In the genomic region with DNA sequence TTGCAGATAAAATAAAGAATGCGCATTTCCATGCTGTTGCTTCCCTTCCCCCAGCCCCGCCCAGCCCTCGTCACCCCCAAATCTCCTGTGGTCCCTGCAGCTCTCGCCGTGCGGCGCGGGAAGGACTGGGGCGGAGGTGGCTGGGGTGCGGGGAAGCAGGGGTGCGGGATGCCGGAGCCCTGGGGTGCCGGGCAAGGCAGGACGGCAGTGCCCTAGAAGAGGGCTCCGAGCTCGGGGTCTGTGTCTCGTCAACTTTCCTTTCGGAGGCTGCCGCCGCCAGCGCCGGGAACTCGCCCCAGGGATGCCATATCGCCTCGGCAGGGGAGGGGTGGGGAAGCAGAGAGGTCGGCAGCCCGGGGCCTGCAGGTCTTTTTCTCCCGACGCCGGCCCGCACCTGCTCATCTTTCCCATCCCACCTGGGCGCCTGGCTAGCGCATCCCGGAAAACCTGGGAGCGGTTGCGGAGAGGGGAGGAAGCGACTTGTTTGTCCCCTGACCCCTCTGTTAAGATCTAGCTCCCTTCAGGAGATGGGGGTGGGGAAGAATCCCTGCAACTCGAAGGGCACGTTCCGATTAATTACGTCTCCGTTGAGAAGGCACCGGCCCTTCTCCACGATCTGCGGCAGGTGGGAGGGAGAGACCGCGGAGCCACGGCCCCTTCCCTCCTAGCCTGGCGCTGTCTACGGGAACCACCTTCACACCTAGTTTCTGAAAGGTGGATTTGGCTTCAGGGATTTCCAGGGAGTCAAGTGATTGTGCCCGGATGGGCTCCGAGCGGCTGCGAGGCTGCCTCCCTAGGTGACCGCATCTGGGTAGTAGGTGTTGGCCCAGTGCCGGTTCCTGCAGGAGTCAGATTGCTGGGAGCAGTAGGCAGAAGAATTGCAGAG, we compare ENCODE assay signal across 8 cellular contexts. TPM values are rescaled to one million over a fixed set of nuclear protein-coding genes. Genes with fewer than 3 reads are reported as not detected.
DNase-seq lines count a peak whose midpoint lies in the region; ATAC-seq and TF ChIP-seq lines count a peak whose summit lies in the region.

No MANE protein-coding gene starts in this region.

- no peaks in the 10 kb centered on the region for H3K36me3 Mint-ChIP-seq in neural crest cell (ENCODE audit: low read depth)

- H3K27me3 Mint-ChIP-seq in neural crest cell (ENCODE audit: low read depth), result peaks cover 61% of the 10 kb centered on the region

- H3K27me3 ChIP-seq in BE2C (peaks cover 8% of the 10 kb centered on the region; the same call in 1 of the 2 replicates), HUES6 (ENCODE audit: control insufficient read depth, insufficient read depth, low read length) (peaks cover 39% of the 10 kb centered on the region), endocrine pancreas (ENCODE audit: control insufficient read depth, insufficient read depth, low read length) (no peaks in the 10 kb centered on the region)

- peak overlapping the region; percentile 97 for H3K4me3 Mint-ChIP-seq in neural crest cell

- DNase-seq in BE2C (peak; percentile 50), neural crest cell (ENCODE audit: low read depth, low spot score) (peak; percentile 16)
- no peak for DNase-seq in activated CD4-positive, alpha-beta T cell treated with anti-CD3 and anti-CD28 coated beads for 48 hours

- H3K9me3 Mint-ChIP-seq in neural crest cell, result no peaks in the 10 kb centered on the region

- H3K9ac ChIP-seq in HUES6 (ENCODE audit: low read length) (peak overlapping the region; percentile 22), endocrine pancreas (ENCODE audit: control insufficient read depth, insufficient read depth, low read length) (peak overlapping the region; percentile 99)

- ATAC-seq in HG03097 (IDR thresholded peaks at IDR 0.05; ENCODE audit: low FRiP score, unreplicated experiment), result no peak
- ATAC-seq in GM19455 (IDR thresholded peaks at IDR 0.05; ENCODE audit: unreplicated experiment), result no peak
- no peak for ATAC-seq in GM18858 (IDR thresholded peaks at IDR 0.05; ENCODE audit: unreplicated experiment)

- H3K27ac Mint-ChIP-seq in neural crest cell (ENCODE audit: unreplicated experiment), result no peak overlapping the region

- peaks cover 13% of the 10 kb centered on the region for H3K4me1 Mint-ChIP-seq in neural crest cell

- H3K36me3 ChIP-seq in BE2C, result no peaks in the 10 kb centered on the region
- no peaks in the 10 kb centered on the region for H3K36me3 ChIP-seq in HUES6 (ENCODE audit: control insufficient read depth, insufficient read depth, low read length)
- no peaks in the 10 kb centered on the region for H3K36me3 ChIP-seq in endocrine pancreas (ENCODE audit: control insufficient read depth, insufficient read depth, low read length)

- no peak overlapping the region for H3K27ac ChIP-seq in HUES6 (ENCODE audit: low read depth, low read length)

- TF ChIP-seq CTCF in BE2C (IDR thresholded peaks at IDR 0.05; ENCODE audit: low read depth, low read length) (no peak), neural crest cell (conservative IDR thresholded peaks at IDR 0.05) (no peak)

- H3K4me3 ChIP-seq in BE2C (ENCODE audit: low read depth, low read length) (peak overlapping the region; percentile 87), HUES6 (ENCODE audit: low read depth, low read length) (peak overlapping the region; percentile 72), endocrine pancreas (ENCODE audit: control insufficient read depth, insufficient read depth, low read length) (peak overlapping the region; percentile 92)

- no peaks in the 10 kb centered on the region for H3K9me3 ChIP-seq in BE2C
- no peaks in the 10 kb centered on the region for H3K9me3 ChIP-seq in HUES6 (ENCODE audit: control insufficient read depth, insufficient read depth, low read depth, low read length)
- H3K9me3 ChIP-seq in endocrine pancreas (ENCODE audit: control insufficient read depth, low read length), result no peaks in the 10 kb centered on the region

- H3K4me1 ChIP-seq in BE2C (no peaks in the 10 kb centered on the region), HUES6 (ENCODE audit: control insufficient read depth, insufficient read depth, low read length) (peaks cover 3% of the 10 kb centered on the region; the same call in 1 of the 2 replicates), endocrine pancreas (ENCODE audit: control insufficient read depth, insufficient read depth, low read length) (peaks cover 17% of the 10 kb centered on the region)

RNA-seq across cellular contexts. Expression of a gene that starts 0.6 kb away (rescaled TPM):
- polyA plus RNA-seq in BE2C (2012; ENCODE audit: insufficient read depth, insufficient read length, low read depth), result 104 TPM
- total RNA-seq in neural crest cell, result 0.77 and 1.0 TPM in 2 replicates
